9 cellular contexts compared by ENCODE assay signal in the genomic region with DNA sequence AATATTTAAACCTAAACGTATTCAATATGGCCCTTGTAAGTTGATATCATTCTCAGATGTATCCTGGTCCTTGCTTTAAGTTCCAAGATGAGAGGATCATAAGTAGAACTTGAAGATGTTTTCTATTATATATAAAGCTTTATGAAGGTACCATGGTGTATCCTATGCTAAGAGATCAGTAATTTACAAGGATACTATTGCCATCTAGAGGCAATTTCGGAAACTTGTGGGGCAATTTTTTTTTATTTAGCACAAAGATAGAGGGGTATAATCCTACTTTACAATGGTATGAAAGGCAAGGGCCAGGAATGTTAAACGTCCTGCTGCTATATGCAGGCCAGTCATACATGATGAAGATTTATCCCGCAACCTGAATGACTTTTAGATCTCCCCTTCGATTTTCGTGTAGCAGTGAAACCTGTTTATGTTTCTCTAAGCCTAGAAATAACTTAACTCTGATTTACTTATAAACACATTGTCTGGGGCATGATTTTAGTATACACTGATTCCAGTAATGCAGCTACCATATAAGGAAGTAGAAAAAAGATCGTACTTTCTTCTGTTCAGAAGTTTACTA. TPM values are rescaled to one million over a fixed set of nuclear protein-coding genes. Genes with fewer than 3 reads are reported as not detected.
A peak's percentile ranks its signal among the peaks of the same experiment; 100 is the strongest.
DNase-seq lines count a peak whose midpoint lies in the region; ATAC-seq, FAIRE-seq and TF ChIP-seq lines count a peak whose summit lies in the region.
"Had no signal": no experiment of that assay in that cellular context is flagged by ENCODE, and none has a peak within 500 bp of the region (broad histone marks: within the 10 kb centered on the region; RNA-seq: fewer than 3 reads in every experiment).

No MANE protein-coding gene starts in this region.

- peak; percentile 51 for TF ChIP-seq CTCF in BE2C (IDR thresholded peaks at IDR 0.05; ENCODE audit: low read depth, low read length)
- TF ChIP-seq CTCF in CD4-positive, alpha-beta T cell (IDR thresholded peaks at IDR 0.05), result no peak
- TF ChIP-seq CTCF in WERI-Rb-1 (IDR thresholded peaks at IDR 0.05; ENCODE audit: low read depth, low read length), result no peak

- no peak overlapping the region for H2AK5ac ChIP-seq in mesendoderm (ENCODE audit: low read length)

- WGBS in mesendoderm (ENCODE audit: extremely low coverage, insufficient coverage, low lambda C conversion rate), result no CpG with 5 or more reads among the region's 7 CpGs

- H3K4me2 ChIP-seq in mesendoderm (ENCODE audit: low read length), result no peak overlapping the region

- H3K27me3 Mint-ChIP-seq in CD4-positive, alpha-beta T cell, result peaks cover 2% of the 10 kb centered on the region

- H3K9me3 ChIP-seq in BE2C, result no peaks in the 10 kb centered on the region
- no peaks in the 10 kb centered on the region for H3K9me3 ChIP-seq in CD4-positive, alpha-beta T cell (ENCODE audit: control insufficient read depth, low read length)
- H3K9me3 ChIP-seq in WERI-Rb-1 (ENCODE audit: severe bottlenecking), result no peaks in the 10 kb centered on the region
- H3K9me3 ChIP-seq: neutrophil had no signal

- H3K4ac ChIP-seq in mesendoderm (ENCODE audit: low read depth, low read length), result no peak overlapping the region

- H3K18ac ChIP-seq in mesendoderm (ENCODE audit: low read length), result no peak overlapping the region

- H4K5ac ChIP-seq in mesendoderm (ENCODE audit: low read length), result no peak overlapping the region

- no peak overlapping the region for H3K27ac Mint-ChIP-seq in CD4-positive, alpha-beta T cell

- no peak overlapping the region for H3K9ac ChIP-seq in mesendoderm (ENCODE audit: low read length)

- no peak overlapping the region for H3K4me3 Mint-ChIP-seq in CD4-positive, alpha-beta T cell

- POLR2A ChIA-PET in CD4-positive, alpha-beta T cell (lab: Charles Lee), result no interaction called here

- no peaks in the 10 kb centered on the region for H3K36me3 ChIP-seq in BE2C
- no peaks in the 10 kb centered on the region for H3K36me3 ChIP-seq in mesendoderm (ENCODE audit: control insufficient read depth, insufficient read depth, low read length)
- H3K36me3 ChIP-seq in WERI-Rb-1, result no peaks in the 10 kb centered on the region
- H3K36me3 ChIP-seq: neutrophil had no signal

- H3K27me3 ChIP-seq in BE2C, result no peaks in the 10 kb centered on the region
- no peaks in the 10 kb centered on the region for H3K27me3 ChIP-seq in mesendoderm (ENCODE audit: insufficient read depth, low read length, poor library complexity)
- peaks cover 3% of the 10 kb centered on the region for H3K27me3 ChIP-seq in CD4-positive, alpha-beta T cell (ENCODE audit: control insufficient read depth, insufficient read depth, low read length)
- H3K27me3 ChIP-seq in WERI-Rb-1 (ENCODE audit: insufficient read depth, low read depth, severe bottlenecking), result no peaks in the 10 kb centered on the region
- H3K27me3 ChIP-seq: neutrophil had no signal

- H3K36me3 Mint-ChIP-seq in CD4-positive, alpha-beta T cell (ENCODE audit: low read depth), result no peaks in the 10 kb centered on the region

- H3K56ac ChIP-seq in mesendoderm (ENCODE audit: low read length), result no peak overlapping the region

- FAIRE-seq in colon (lab: Jason Lieb, UNC), result peak; percentile 21

- H3K27ac ChIP-seq in mesendoderm (ENCODE audit: low read depth, low read length), result no peak overlapping the region
- no peak overlapping the region for H3K27ac ChIP-seq in CD4-positive, alpha-beta T cell (ENCODE audit: low read depth, low read length)
- no peak overlapping the region for H3K27ac ChIP-seq in WERI-Rb-1
- H3K27ac ChIP-seq: neutrophil had no signal

- H3K4me1 Mint-ChIP-seq in CD4-positive, alpha-beta T cell (ENCODE audit: low read depth), result no peaks in the 10 kb centered on the region

- no peak overlapping the region for H4K8ac ChIP-seq in mesendoderm (ENCODE audit: low read depth, low read length)

- H3K4me1 ChIP-seq in BE2C (no peaks in the 10 kb centered on the region), mesendoderm (ENCODE audit: control insufficient read depth, low read depth, low read length) (no peaks in the 10 kb centered on the region)

- CTCF ChIA-PET in CD4-positive, alpha-beta T cell (lab: Charles Lee), result no interaction called here

- no peaks in the 10 kb centered on the region for H3K79me1 ChIP-seq in mesendoderm (ENCODE audit: low read length)

- intact Hi-C loops in CD4-positive, alpha-beta T cell (cut with DNase I, micrococcal nuclease), result no loop called here

- no peak overlapping the region for H2BK120ac ChIP-seq in mesendoderm (ENCODE audit: low read depth, low read length)

- H3K23ac ChIP-seq in mesendoderm (ENCODE audit: low read length), result no peak overlapping the region

- H3K9me3 Mint-ChIP-seq in CD4-positive, alpha-beta T cell, result no peaks in the 10 kb centered on the region

- no peaks in the 10 kb centered on the region for H3K79me2 ChIP-seq in mesendoderm (ENCODE audit: control insufficient read depth, insufficient read depth, low read length)

- H3K4me3 ChIP-seq in BE2C (ENCODE audit: low read depth, low read length) (no peak overlapping the region), mesendoderm (ENCODE audit: low read length) (no peak overlapping the region), WERI-Rb-1 (ENCODE audit: low read depth, low read length) (no peak overlapping the region)

- no peak for DNase-seq in BE2C
- DNase-seq in NCI-H345 treated with DMSO at 0.1 percent for 48 hours (lab: John Stamatoyannopoulos, UW; ENCODE audit: unreplicated experiment), result peak; percentile 26
- peak; percentile 60 for DNase-seq in mesendoderm
- DNase-seq in CD4-positive, alpha-beta T cell, result no peak
- no peak for DNase-seq in WERI-Rb-1

- no peak overlapping the region for H2BK15ac ChIP-seq in mesendoderm (replicated peaks; ENCODE audit: low read depth)

- peak; percentile 79 for ATAC-seq in GM18907 (IDR thresholded peaks at IDR 0.05; ENCODE audit: unreplicated experiment)
- peak; percentile 88 for ATAC-seq in HG03354 (IDR thresholded peaks at IDR 0.05; ENCODE audit: poor library complexity, severe bottlenecking, unreplicated experiment)
- no peak for ATAC-seq in CD4-positive, alpha-beta T cell (ENCODE audit: poor library complexity)

- H2BK5ac ChIP-seq in mesendoderm (ENCODE audit: low read length), result no peak overlapping the region

RNA-seq across cellular contexts. Expression of a gene that starts 2.5 kb away (rescaled TPM):
- polyA plus RNA-seq in BE2C (2012; ENCODE audit: insufficient read depth, insufficient read length, low read depth), result not detected
- polyA plus RNA-seq in mesendoderm (2013, experiment 1 of 2), result not detected
- polyA plus RNA-seq in mesendoderm (2013, experiment 2 of 2), result not detected
- not detected for total RNA-seq in CD4-positive, alpha-beta T cell

RNA-seq across cellular contexts. Expression of a gene that starts 49.4 kb away (rescaled TPM):
- 0.79 TPM for polyA plus RNA-seq in BE2C (2012; ENCODE audit: insufficient read depth, insufficient read length, low read depth)
- 1.9 TPM for polyA plus RNA-seq in mesendoderm (2013, experiment 1 of 2)
- 2.0 TPM for polyA plus RNA-seq in mesendoderm (2013, experiment 2 of 2)
- not detected for total RNA-seq in CD4-positive, alpha-beta T cell

Comparison
In these comparisons a context has a peak if more than half of its experiments do, and no peak if none do; other contexts are left out.
1. DNase-seq: peak in NCI-H345 treated with DMSO at 0.1 percent for 48 hours (single experiment) and mesendoderm (single experiment); none in BE2C (single experiment), CD4-positive, alpha-beta T cell (0 of 10) and WERI-Rb-1 (single experiment).